15 cellular contexts compared by ENCODE assay signal in genomic region chr1:32263744-32264143, GRCh38. TPM values are rescaled to one million over a fixed set of nuclear protein-coding genes. Genes with fewer than 3 reads are reported as not detected.
A peak's percentile ranks its signal among the peaks of the same experiment; 100 is the strongest.
DNase-seq lines count a peak whose midpoint lies in the region; ATAC-seq and TF ChIP-seq lines count a peak whose summit lies in the region.
"Had no signal": no experiment of that assay in that cellular context is flagged by ENCODE, and none has a peak within 500 bp of the region (broad histone marks: within the 10 kb centered on the region; RNA-seq: fewer than 3 reads in every experiment).

No MANE protein-coding gene starts in this region.

- no peak overlapping the region for H3K4me3 Mint-ChIP-seq in activated CD4-positive, alpha-beta T cell treated with anti-CD3 and anti-CD28 coated beads for 36 hours
- H3K4me3 Mint-ChIP-seq in activated T-helper 2 cell treated with anti-CD3 and anti-CD28 coated beads, Interferon-gamma antibody, Interleukin-2, Interleukin-4, amounts not matched to agents 10 μg/mL and 5 μg/mL and 100 μg/mL, durations not matched to agents 14 hours and 24 hours and 36 hours (ENCODE audit: low read depth): peak overlapping the region; percentile 17
- peak overlapping the region; percentile 36 for H3K4me3 Mint-ChIP-seq in stimulated activated effector memory CD8-positive, alpha-beta T cell treated with anti-CD3 and anti-CD28 coated beads, Interleukin-12 subunit alpha, Interleukin-12 subunit beta, amount 100 ng/mL, for 72 hours

- H3K4me1 ChIP-seq in aorta (ENCODE audit: control insufficient read depth in 1 of 2, insufficient read depth in 2 of 2, low read length in 2 of 2) (peaks cover 0 to 2% of the 10 kb centered on the region in 2 donors), tibial nerve (no peaks in the 10 kb centered on the region)

- POLR2A ChIA-PET in activated CD4-positive, alpha-beta T cell treated with anti-CD3 and anti-CD28 coated beads for 36 hours (lab: Charles Lee): no interaction called here

- H3K4me1 Mint-ChIP-seq in activated CD4-positive, alpha-beta T cell treated with anti-CD3 and anti-CD28 coated beads for 36 hours: peaks cover 51% of the 10 kb centered on the region
- H3K4me1 Mint-ChIP-seq in activated T-helper 2 cell treated with anti-CD3 and anti-CD28 coated beads, Interferon-gamma antibody, Interleukin-2, Interleukin-4, amounts not matched to agents 10 μg/mL and 5 μg/mL and 100 μg/mL, durations not matched to agents 14 hours and 24 hours and 36 hours (ENCODE audit: low read depth): peaks cover 37% of the 10 kb centered on the region
- H3K4me1 Mint-ChIP-seq in stimulated activated effector memory CD8-positive, alpha-beta T cell treated with anti-CD3 and anti-CD28 coated beads, Interleukin-12 subunit alpha, Interleukin-12 subunit beta, amount 100 ng/mL, for 72 hours: peaks cover 41% of the 10 kb centered on the region

- H3K9me3 Mint-ChIP-seq in activated CD4-positive, alpha-beta T cell treated with anti-CD3 and anti-CD28 coated beads for 36 hours (ENCODE audit: low read depth): no peaks in the 10 kb centered on the region
- no peaks in the 10 kb centered on the region for H3K9me3 Mint-ChIP-seq in activated T-helper 2 cell treated with anti-CD3 and anti-CD28 coated beads, Interferon-gamma antibody, Interleukin-2, Interleukin-4, amounts not matched to agents 10 μg/mL and 5 μg/mL and 100 μg/mL, durations not matched to agents 14 hours and 24 hours and 36 hours
- H3K9me3 Mint-ChIP-seq in stimulated activated effector memory CD8-positive, alpha-beta T cell treated with anti-CD3 and anti-CD28 coated beads, Interleukin-12 subunit alpha, Interleukin-12 subunit beta, amount 100 ng/mL, for 72 hours: no peaks in the 10 kb centered on the region

- no peak overlapping the region for H3K27ac ChIP-seq in aorta (ENCODE audit: low read depth in 1 of 2, low read length in 2 of 2)
- no peak overlapping the region for H3K27ac ChIP-seq in tibial nerve

- H3K9me3 ChIP-seq in aorta (ENCODE audit: control insufficient read depth, low read length) (no peaks in the 10 kb centered on the region), tibial nerve (no peaks in the 10 kb centered on the region)

- H3K27me3 ChIP-seq in aorta (ENCODE audit: control insufficient read depth in 1 of 2, insufficient read depth in 2 of 2, low read length in 1 of 2) (no peaks in the 10 kb centered on the region), tibial nerve (no peaks in the 10 kb centered on the region)

- no peak for TF ChIP-seq POLR2A in tibial nerve (IDR thresholded peaks at IDR 0.05)

- H3K36me3 Mint-ChIP-seq in activated CD4-positive, alpha-beta T cell treated with anti-CD3 and anti-CD28 coated beads for 36 hours (ENCODE audit: low read depth): peaks cover 32% of the 10 kb centered on the region
- peaks cover 40% of the 10 kb centered on the region for H3K36me3 Mint-ChIP-seq in activated T-helper 2 cell treated with anti-CD3 and anti-CD28 coated beads, Interferon-gamma antibody, Interleukin-2, Interleukin-4, amounts not matched to agents 10 μg/mL and 5 μg/mL and 100 μg/mL, durations not matched to agents 14 hours and 24 hours and 36 hours (ENCODE audit: low read depth)
- peaks cover 92% of the 10 kb centered on the region for H3K36me3 Mint-ChIP-seq in stimulated activated effector memory CD8-positive, alpha-beta T cell treated with anti-CD3 and anti-CD28 coated beads, Interleukin-12 subunit alpha, Interleukin-12 subunit beta, amount 100 ng/mL, for 72 hours

- TF ChIP-seq EP300 in tibial nerve (IDR thresholded peaks at IDR 0.05): no peak

- H3K36me3 ChIP-seq in aorta (ENCODE audit: control insufficient read depth in 1 of 2, insufficient read depth in 2 of 2, low read length in 1 of 2) (no peaks in the 10 kb centered on the region), tibial nerve (no peaks in the 10 kb centered on the region)

- DNase-seq in activated CD4-positive, alpha-beta T cell treated with anti-CD3 and anti-CD28 coated beads for 36 hours: peak; percentile 47
- no peak for DNase-seq in activated CD4-positive, alpha-beta T cell treated with anti-CD3 and anti-CD28 coated beads for 1 hour
- DNase-seq in activated T-helper 2 cell treated with anti-CD3 and anti-CD28 coated beads, Interferon-gamma antibody, Interleukin-2, Interleukin-4, amounts not matched to agents 10 μg/mL and 5 μg/mL and 100 μg/mL, durations not matched to agents 14 hours and 24 hours and 36 hours (ENCODE audit: low spot score): no peak
- peak in 1 of 2 donors; percentile 62 for DNase-seq in stimulated activated effector memory CD8-positive, alpha-beta T cell treated with anti-CD3 and anti-CD28 coated beads, Interleukin-12 subunit alpha, Interleukin-12 subunit beta, amount 100 ng/mL, for 72 hours (ENCODE audit: low spot score in 2 of 2)
- DNase-seq in aorta: no peak
- no peak for DNase-seq in tibial nerve (ENCODE audit: low spot score in 2 of 2)
- DNase-seq in AG20443 (ENCODE audit: low spot score): no peak
- DNase-seq: DMS 273 treated with DMSO at 0.1 percent for 48 hours, NCI-H1105 treated with DMSO at 0.1 percent for 48 hours had no signal

- 91 to 92% methylated on average over 4 of the region's 4 CpGs for WGBS in aorta, 2 donors
- 94 to 95% methylated on average over 4 of the region's 4 CpGs for WGBS in tibial nerve, 2 donors

- CTCF ChIA-PET in activated CD4-positive, alpha-beta T cell treated with anti-CD3 and anti-CD28 coated beads for 36 hours (lab: Charles Lee): no interaction called here

- intact Hi-C loops in activated CD4-positive, alpha-beta T cell treated with anti-CD3 and anti-CD28 coated beads for 36 hours (cut with DNase I, micrococcal nuclease): loop anchor here in 1 of 2 experiments (1.0 to 10.0 kb wide), 2 partner anchors 7 to 329 kb away; partner anchors contain the start of gene PTP4A2
- intact Hi-C loops in activated T-helper 2 cell treated with anti-CD3 and anti-CD28 coated beads, Interferon-gamma antibody, Interleukin-2, Interleukin-4, amounts not matched to agents 10 μg/mL and 5 μg/mL and 100 μg/mL, durations not matched to agents 14 hours and 24 hours and 36 hours (cut with micrococcal nuclease): loop anchor here (1.0 kb wide), 1 partner anchor 13 kb away; no protein-coding TSS in a partner anchor
- intact Hi-C loops in aorta (cut with DNase I): no loop called here

- no peaks in the 10 kb centered on the region for H3K27me3 Mint-ChIP-seq in activated CD4-positive, alpha-beta T cell treated with anti-CD3 and anti-CD28 coated beads for 36 hours
- no peaks in the 10 kb centered on the region for H3K27me3 Mint-ChIP-seq in activated T-helper 2 cell treated with anti-CD3 and anti-CD28 coated beads, Interferon-gamma antibody, Interleukin-2, Interleukin-4, amounts not matched to agents 10 μg/mL and 5 μg/mL and 100 μg/mL, durations not matched to agents 14 hours and 24 hours and 36 hours (ENCODE audit: low read depth)

- H3K4me3 ChIP-seq in aorta (ENCODE audit: low read length in 2 of 2) (no peak overlapping the region), tibial nerve (no peak overlapping the region)
- H3K4me3 ChIP-seq: smooth muscle cell had no signal

- no peak for TF ChIP-seq CTCF in tibial nerve (IDR thresholded peaks at IDR 0.05)

- peak overlapping the region; percentile 90 for H3K27ac Mint-ChIP-seq in activated CD4-positive, alpha-beta T cell treated with anti-CD3 and anti-CD28 coated beads for 36 hours
- peak overlapping the region; percentile 61 for H3K27ac Mint-ChIP-seq in activated T-helper 2 cell treated with anti-CD3 and anti-CD28 coated beads, Interferon-gamma antibody, Interleukin-2, Interleukin-4, amounts not matched to agents 10 μg/mL and 5 μg/mL and 100 μg/mL, durations not matched to agents 14 hours and 24 hours and 36 hours
- H3K27ac Mint-ChIP-seq in stimulated activated effector memory CD8-positive, alpha-beta T cell treated with anti-CD3 and anti-CD28 coated beads, Interleukin-12 subunit alpha, Interleukin-12 subunit beta, amount 100 ng/mL, for 72 hours: peak overlapping the region; percentile 95

- peak; percentile 69 for ATAC-seq in activated CD4-positive, alpha-beta T cell treated with anti-CD3 and anti-CD28 coated beads for 36 hours
- ATAC-seq in HG03432 (IDR thresholded peaks at IDR 0.05; ENCODE audit: unreplicated experiment) (peak; percentile 49), aorta (ENCODE audit: low FRiP score) (no peak)
- ATAC-seq in stimulated activated effector memory CD8-positive, alpha-beta T cell treated with anti-CD3 and anti-CD28 coated beads, Interleukin-12 subunit alpha, Interleukin-12 subunit beta, amount 100 ng/mL, for 72 hours: peak; percentile 87

RNA-seq across cellular contexts. Expression of gene LCK, which starts 12.7 kb away (rescaled TPM):
- total RNA-seq in activated CD4-positive, alpha-beta T cell treated with anti-CD3 and anti-CD28 coated beads for 36 hours: 100 to 1,000 TPM; 179 to 220 TPM
- 221 and 232 TPM in 2 replicates for total RNA-seq in activated T-helper 2 cell treated with anti-CD3 and anti-CD28 coated beads, Interferon-gamma antibody, Interleukin-2, Interleukin-4, amounts not matched to agents 10 μg/mL and 5 μg/mL and 100 μg/mL, durations not matched to agents 14 hours and 24 hours and 36 hours
- total RNA-seq in aorta (1 to 10 TPM; 2.4 to 4.6 TPM), tibial nerve (1 to 10 TPM; 1.1 to 6.9 (median 2.0) TPM)
- 1 to 10 TPM in 1 of 2 donors, under 1 TPM in 1; 0.18 to 1.6 TPM for polyA plus RNA-seq in aorta
- total RNA-seq: A172, H4, osteocyte, temporal lobe had no signal
- polyA plus RNA-seq: smooth muscle cell had no signal

RNA-seq across cellular contexts. Expression of gene FAM167B, which starts 16.7 kb away (rescaled TPM):
- total RNA-seq in activated CD4-positive, alpha-beta T cell treated with anti-CD3 and anti-CD28 coated beads for 36 hours: under 1 TPM; 0.72 to 0.82 TPM
- total RNA-seq in activated T-helper 2 cell treated with anti-CD3 and anti-CD28 coated beads, Interferon-gamma antibody, Interleukin-2, Interleukin-4, amounts not matched to agents 10 μg/mL and 5 μg/mL and 100 μg/mL, durations not matched to agents 14 hours and 24 hours and 36 hours: 0.78 and 0.80 TPM in 2 replicates
- total RNA-seq in aorta (10 to 100 TPM in 1 of 2 donors, 1 to 10 TPM in 1; 9.6 to 11.8 TPM), tibial nerve (1 to 10 TPM; 1.4 to 5.4 (median 3.5) TPM)
- polyA plus RNA-seq in aorta: 1 to 10 TPM; 3.6 to 3.8 TPM
- total RNA-seq: smooth muscle cell had no signal
- polyA plus RNA-seq: smooth muscle cell had no signal

RNA-seq across cellular contexts. Expression of gene HDAC1, which starts 28.1 kb away (rescaled TPM):
- 100 to 1,000 TPM; 132 to 146 TPM for total RNA-seq in activated CD4-positive, alpha-beta T cell treated with anti-CD3 and anti-CD28 coated beads for 36 hours
- 179 and 195 TPM in 2 replicates for total RNA-seq in activated T-helper 2 cell treated with anti-CD3 and anti-CD28 coated beads, Interferon-gamma antibody, Interleukin-2, Interleukin-4, amounts not matched to agents 10 μg/mL and 5 μg/mL and 100 μg/mL, durations not matched to agents 14 hours and 24 hours and 36 hours
- total RNA-seq in aorta (10 to 100 TPM; 47.9 to 55.5 TPM), tibial nerve (10 to 100 TPM; 40.4 to 51.6 (median 47.1) TPM)
- 10 to 100 TPM; 37.2 to 65.5 TPM for polyA plus RNA-seq in aorta

RNA-seq across cellular contexts. Expression of gene EIF3I, which starts 41.5 kb away (rescaled TPM):
- 100 to 1,000 TPM; 299 to 349 TPM for total RNA-seq in activated CD4-positive, alpha-beta T cell treated with anti-CD3 and anti-CD28 coated beads for 36 hours
- 287 and 293 TPM in 2 replicates for total RNA-seq in activated T-helper 2 cell treated with anti-CD3 and anti-CD28 coated beads, Interferon-gamma antibody, Interleukin-2, Interleukin-4, amounts not matched to agents 10 μg/mL and 5 μg/mL and 100 μg/mL, durations not matched to agents 14 hours and 24 hours and 36 hours
- total RNA-seq in aorta (100 to 1,000 TPM; 102 to 108 TPM), tibial nerve (100 to 1,000 TPM; 121 to 172 (median 152) TPM)
- 100 to 1,000 TPM; 127 to 141 TPM for polyA plus RNA-seq in aorta

RNA-seq across cellular contexts. Expression of gene TMEM234, which starts 41.6 kb away (rescaled TPM):
- 1 to 10 TPM; 7.3 to 8.2 TPM for total RNA-seq in activated CD4-positive, alpha-beta T cell treated with anti-CD3 and anti-CD28 coated beads for 36 hours
- total RNA-seq in activated T-helper 2 cell treated with anti-CD3 and anti-CD28 coated beads, Interferon-gamma antibody, Interleukin-2, Interleukin-4, amounts not matched to agents 10 μg/mL and 5 μg/mL and 100 μg/mL, durations not matched to agents 14 hours and 24 hours and 36 hours: 10.7 and 12.1 TPM in 2 replicates
- total RNA-seq in aorta (10 to 100 TPM; 18.0 to 24.3 TPM), tibial nerve (10 to 100 TPM; 22.5 to 29.0 (median 26.3) TPM)
- polyA plus RNA-seq in aorta: 10 to 100 TPM; 10.4 to 21.0 TPM

Comparison
In these comparisons a context has a peak if more than half of its experiments do, and no peak if none do; other contexts are left out.
1. RNA of gene LCK, which starts 12.7 kb away (total RNA-seq): 221 to 232 TPM in activated T-helper 2 cell treated with anti-CD3 and anti-CD28 coated beads, Interferon-gamma antibody, Interleukin-2, Interleukin-4, amounts not matched to agents 10 μg/mL and 5 μg/mL and 100 μg/mL, durations not matched to agents 14 hours and 24 hours and 36 hours and 179 to 220 TPM in activated CD4-positive, alpha-beta T cell treated with anti-CD3 and anti-CD28 coated beads for 36 hours; 2.4 to 4.6 TPM in aorta and 1.1 to 6.9 TPM in tibial nerve; every median in the first group is over 10 times any median in the second.
2. Peak in every context shown above with its lines, with median percentiles within 50 percentile points of each other: H3K27ac Mint-ChIP-seq.